ENCODE assay signal across 19 cellular contexts in genomic region chr13:112850273-112850672, GRCh38.
"Had no signal": no experiment of that assay in that cellular context is flagged by ENCODE, and none has a peak within 500 bp of the region (broad histone marks: within the 10 kb centered on the region; RNA-seq: fewer than 3 reads in every experiment).

No MANE protein-coding gene starts in this region.

- H3K27me3 ChIP-seq: adrenal gland, breast epithelium, colonic mucosa, dorsolateral prefrontal cortex, esophagus muscularis mucosa had no signal

- H3K4me3 ChIP-seq: adrenal gland, breast epithelium, colonic mucosa, dorsolateral prefrontal cortex, esophagus muscularis mucosa had no signal

- H3K4me1 ChIP-seq: adrenal gland, breast epithelium, colonic mucosa, esophagus muscularis mucosa had no signal

- H3K9me3 ChIP-seq: adrenal gland, colonic mucosa had no signal

- H3K27ac ChIP-seq: adrenal gland, breast epithelium, colonic mucosa, esophagus muscularis mucosa had no signal

- DNase-seq: activated B cell treated with CpG ODN at 0.5 μM for 24 hours; activated CD4-positive, alpha-beta T cell treated with anti-CD3 and anti-CD28 coated beads for 36 hours; activated CD4-positive, alpha-beta T cell treated with anti-CD3 and anti-CD28 coated beads, Interleukin-2, amount 50 U/mL, for 4 hours; activated CD8-positive, alpha-beta memory T cell treated with anti-CD3 and anti-CD28 coated beads for 24 hours; activated CD8-positive, alpha-beta memory T cell treated with anti-CD3 and anti-CD28 coated beads, Interleukin-2, amount 50 U/mL, for 4 hours; activated naive CD4-positive, alpha-beta T cell; activated T-cell treated with anti-CD3 and anti-CD28 coated beads, Interleukin-2, amount 50 U/mL, for 4 hours; adrenal gland; colonic mucosa; effector memory CD8-positive, alpha-beta T cell; glutamatergic neuron; hippocampal formation; left cardiac atrium; naive B cell; stimulated activated CD4-positive, alpha-beta T cell treated with anti-CD3 and anti-CD28 coated beads, Interleukin-4, amount 100 ng/mL, for 4 hours; stimulated activated naive CD8-positive, alpha-beta T cell treated with anti-CD3 and anti-CD28 coated beads, Interleukin-15, Interleukin-2, amounts not matched to agents 100 U/mL and 50 U/mL, for 24 hours had no signal

- H3K36me3 ChIP-seq: breast epithelium, colonic mucosa had no signal
